In the genomic region with DNA sequence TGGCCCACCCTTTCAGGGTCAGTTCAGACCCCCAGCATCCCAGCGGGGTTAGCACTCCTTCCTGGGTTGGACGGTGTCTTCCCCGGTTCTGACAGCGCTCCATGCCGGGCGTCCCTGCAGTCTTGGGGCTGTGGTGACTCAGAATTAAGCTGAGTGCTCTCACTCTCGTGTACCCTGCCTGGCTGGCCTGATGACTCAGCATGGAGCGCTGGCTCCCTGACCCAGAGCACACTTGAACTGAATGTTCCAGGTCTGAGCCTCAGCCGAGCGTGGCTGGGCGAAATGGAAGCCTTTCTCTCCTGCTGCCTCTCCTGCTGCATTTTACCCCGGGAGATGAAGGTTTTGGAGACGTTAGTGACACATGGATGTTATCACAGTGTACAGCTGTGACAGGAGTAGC, we compare ENCODE assay signal across 9 cellular contexts. TPM values are rescaled to one million over a fixed set of nuclear protein-coding genes. Genes with fewer than 3 reads are reported as not detected.
DNase-seq lines count a peak whose midpoint lies in the region; ATAC-seq and TF ChIP-seq lines count a peak whose summit lies in the region.
"Had no signal": no experiment of that assay in that cellular context is flagged by ENCODE, and none has a peak within 500 bp of the region (broad histone marks: within the 10 kb centered on the region; RNA-seq: fewer than 3 reads in every experiment).

No MANE protein-coding gene starts in this region.

- H3K9me3 ChIP-seq in uterus, result no peaks in the 10 kb centered on the region

- intact Hi-C loops in uterus (cut with DNase I; ENCODE audit: low total_unique reads), result no loop called here

- TF ChIP-seq CTCF in uterus (IDR thresholded peaks at IDR 0.05), result no peak

- H3K27ac ChIP-seq in uterus, result peak overlapping the region; percentile 77 to 99

- H3K36me3 ChIP-seq in uterus, result no peaks in the 10 kb centered on the region

- no peak for ATAC-seq in HG03159 (IDR thresholded peaks at IDR 0.05; ENCODE audit: unreplicated experiment)
- ATAC-seq in GM21723 (IDR thresholded peaks at IDR 0.05; ENCODE audit: unreplicated experiment), result no peak

- peaks cover 5 to 26% of the 10 kb centered on the region in 2 donors for H3K4me1 ChIP-seq in uterus

- DNase-seq in DMS53 treated with DMSO at 0.1 percent for 48 hours (lab: John Stamatoyannopoulos, UW; ENCODE audit: unreplicated experiment), result peak; percentile 80
- DNase-seq in NCI-H2227 (lab: John Stamatoyannopoulos, UW; ENCODE audit: unreplicated experiment), result peak; percentile 45
- DNase-seq in dermis microvascular lymphatic vessel endothelial cell (ENCODE audit: low read depth in 2 of 2), result peak; percentile 35 to 92
- DNase-seq in medulla oblongata (ENCODE audit: extremely low spot score), result peak; percentile 75
- DNase-seq in uterus, result peak; percentile 82 to 86
- DNase-seq in NAMALWA (ENCODE audit: low spot score), result no peak
- DNase-seq: naive B cell had no signal

- TF ChIP-seq POLR2A in uterus (IDR thresholded peaks at IDR 0.05), result peak in 1 of 2 donors; percentile 15

- H3K4me3 ChIP-seq in uterus, result peak overlapping the region in 1 of 2 donors; percentile 5

- no peaks in the 10 kb centered on the region for H3K27me3 ChIP-seq in uterus

RNA-seq across cellular contexts. Expression of a gene that starts 7.1 kb away (rescaled TPM):
- total RNA-seq in dermis microvascular lymphatic vessel endothelial cell (4.9 and 8.3 TPM in 2 replicates), uterus (10 to 100 TPM in 3 of 4 donors, 1 to 10 TPM in 1; 6.6 to 44.1 (median 22.4) TPM)
